ENCODE assay signal across 19 cellular contexts in genomic region chr2:23918837-23919489, GRCh38. TPM values are rescaled to one million over a fixed set of nuclear protein-coding genes. Genes with fewer than 3 reads are reported as not detected.
A peak's percentile ranks its signal among the peaks of the same experiment; 100 is the strongest.
DNase-seq lines count a peak whose midpoint lies in the region; ATAC-seq, FAIRE-seq and TF ChIP-seq lines count a peak whose summit lies in the region.
"Had no signal": no experiment of that assay in that cellular context is flagged by ENCODE, and none has a peak within 500 bp of the region (broad histone marks: within the 10 kb centered on the region; RNA-seq: fewer than 3 reads in every experiment).

No MANE protein-coding gene starts in this region.

- H3K27ac Mint-ChIP-seq in CD4-positive, alpha-beta T cell = peak overlapping the region; percentile 27
- H3K27ac Mint-ChIP-seq in T-helper 17 cell = peak overlapping the region; percentile 47
- H3K27ac Mint-ChIP-seq in immature natural killer cell = peak overlapping the region in 4 of 6 donors; percentile 10 to 62 (median 36)

- peak; percentile 50 for FAIRE-seq in GM12891 (lab: Jason Lieb, UNC)

- H3K4me3 Mint-ChIP-seq in CD4-positive, alpha-beta T cell = no peak overlapping the region
- H3K4me3 Mint-ChIP-seq in T-helper 17 cell = peak overlapping the region; percentile 61
- no peak overlapping the region for H3K4me3 Mint-ChIP-seq in immature natural killer cell
- H3K4me3 Mint-ChIP-seq: CD14-positive monocyte had no signal

- no peak for TF ChIP-seq POLR2A in GM12891 (IDR thresholded peaks at IDR 0.05; ENCODE audit: low read depth, low read length)

- no peak for DNase-seq in CD4-positive, alpha-beta T cell
- DNase-seq in GM12891 (ENCODE audit: insufficient read length, low spot score) = no peak
- no peak for DNase-seq in T-helper 17 cell
- no peak for DNase-seq in immature natural killer cell
- no peak for DNase-seq in activated CD8-positive, alpha-beta memory T cell treated with anti-CD3 and anti-CD28 coated beads for 24 hours
- no peak for DNase-seq in COLO668 (lab: John Stamatoyannopoulos, UW; ENCODE audit: unreplicated experiment)
- DNase-seq in left ventricle myocardium inferior = no peak
- DNase-seq: ACHN, AML-193, Calu3, NCI-H1092, NCI-H146, NCI-H2081, NCI-H510A, NCI-H774, SHP77 had no signal

- POLR2A ChIA-PET in CD4-positive, alpha-beta T cell (lab: Charles Lee) = interaction anchor here (2.5 kb wide), 1 partner anchor 8 kb away, joined by 11 read pairs; the partner anchor contains the start of gene ATAD2B

- no peaks in the 10 kb centered on the region for H3K27me3 Mint-ChIP-seq in CD4-positive, alpha-beta T cell
- H3K27me3 Mint-ChIP-seq in T-helper 17 cell (no peaks in the 10 kb centered on the region), immature natural killer cell (ENCODE audit: low read depth in 3 of 3) (peaks cover 0 to 2% (median 0%) of the 10 kb centered on the region in 3 donors)

- H3K36me3 ChIP-seq in left ventricle myocardium inferior = no peaks in the 10 kb centered on the region

- no peaks in the 10 kb centered on the region for H3K9me3 ChIP-seq in CD4-positive, alpha-beta T cell (ENCODE audit: control insufficient read depth, low read length)
- H3K9me3 ChIP-seq in T-helper 17 cell (ENCODE audit: control insufficient read depth, low read length, poor library complexity, severe bottlenecking) (no peaks in the 10 kb centered on the region), left ventricle myocardium inferior (replicated peaks) (no peaks in the 10 kb centered on the region)

- H3K27ac ChIP-seq in CD4-positive, alpha-beta T cell (ENCODE audit: low read depth, low read length) = no peak overlapping the region
- no peak overlapping the region for H3K27ac ChIP-seq in left ventricle myocardium inferior (replicated peaks)

- peaks cover 80% of the 10 kb centered on the region for H3K4me1 Mint-ChIP-seq in CD4-positive, alpha-beta T cell (ENCODE audit: low read depth)
- H3K4me1 Mint-ChIP-seq in T-helper 17 cell (peaks cover 41% of the 10 kb centered on the region), immature natural killer cell (peaks cover 55 to 77% of the 10 kb centered on the region in 2 donors)

- CTCF ChIA-PET in CD4-positive, alpha-beta T cell (lab: Charles Lee) = no interaction called here

- no peak for TF ChIP-seq CTCF in CD4-positive, alpha-beta T cell (IDR thresholded peaks at IDR 0.05)
- TF ChIP-seq CTCF in left ventricle myocardium inferior (IDR thresholded peaks at IDR 0.05; ENCODE audit: borderline replicate concordance) = no peak

- no peak overlapping the region for H3K4me3 ChIP-seq in left ventricle myocardium inferior

- intact Hi-C loops in CD4-positive, alpha-beta T cell (cut with DNase I, micrococcal nuclease) = no loop called here
- intact Hi-C loops in left ventricle myocardium inferior (cut with micrococcal nuclease) = no loop called here

- peaks cover 61% of the 10 kb centered on the region for H3K4me1 ChIP-seq in left ventricle myocardium inferior

- no peaks in the 10 kb centered on the region for H3K36me3 Mint-ChIP-seq in CD4-positive, alpha-beta T cell (ENCODE audit: low read depth)
- peaks cover 2% of the 10 kb centered on the region for H3K36me3 Mint-ChIP-seq in T-helper 17 cell (ENCODE audit: low read depth)
- H3K36me3 Mint-ChIP-seq in immature natural killer cell = no peaks in the 10 kb centered on the region

- ATAC-seq in CD4-positive, alpha-beta T cell (ENCODE audit: poor library complexity) = no peak
- no peak for ATAC-seq in T-helper 17 cell
- no peak for ATAC-seq in HG03460 (IDR thresholded peaks at IDR 0.05; ENCODE audit: unreplicated experiment)
- ATAC-seq: SK-N-SH treated with all-trans-retinoic acid at 6 μM for 48 hours had no signal

- no peaks in the 10 kb centered on the region for H3K9me3 Mint-ChIP-seq in CD4-positive, alpha-beta T cell
- H3K9me3 Mint-ChIP-seq in immature natural killer cell = no peaks in the 10 kb centered on the region
- H3K9me3 Mint-ChIP-seq: CD14-positive monocyte had no signal

- H3K27me3 ChIP-seq in CD4-positive, alpha-beta T cell (ENCODE audit: control insufficient read depth, insufficient read depth, low read length) = no peaks in the 10 kb centered on the region
- H3K27me3 ChIP-seq in left ventricle myocardium inferior (ENCODE audit: low read depth) = no peaks in the 10 kb centered on the region

TF ChIP-seq in GM12891, 5 proteins besides CTCF, POLR2A, EP300 and RAD21:
- TF ChIP-seq POLR2AphosphoS5 (IDR thresholded peaks at IDR 0.05; ENCODE audit: low read depth, low read length) = no peak
- TF ChIP-seq PAX5 (IDR thresholded peaks at IDR 0.05; ENCODE audit: insufficient read depth, low read length, severe bottlenecking) = no peak
- TF ChIP-seq SPI1 (IDR thresholded peaks at IDR 0.05; ENCODE audit: low read depth, low read length) = no peak
- no peak for TF ChIP-seq POU2F2 (IDR thresholded peaks at IDR 0.05; ENCODE audit: low read depth, low read length)
- no peak for TF ChIP-seq TAF1 (IDR thresholded peaks at IDR 0.05; ENCODE audit: low read depth, low read length)

RNA-seq across cellular contexts. Expression of gene ATAD2B, which starts 8.0 kb away (rescaled TPM):
- total RNA-seq in CD4-positive, alpha-beta T cell = 10 to 100 TPM; 30.7 to 35.4 TPM
- 4.9 TPM for polyA plus RNA-seq in GM12891 (2012; ENCODE audit: low read depth, missing spikeins)
- 10 to 100 TPM; 48.3 to 52.3 TPM for total RNA-seq in T-helper 17 cell
- 10 to 100 TPM in 1 of 3 donors, 1 to 10 TPM in 2; 6.0 to 17.5 (median 8.4) TPM for polyA plus RNA-seq in immature natural killer cell
- total RNA-seq in left ventricle myocardium inferior = 7.9 TPM

RNA-seq across cellular contexts. Expression of gene UBXN2A, which starts 21.3 kb away (rescaled TPM):
- 10 to 100 TPM; 12.9 to 16.7 TPM for total RNA-seq in CD4-positive, alpha-beta T cell
- 6.9 TPM for polyA plus RNA-seq in GM12891 (2012; ENCODE audit: low read depth, missing spikeins)
- total RNA-seq in T-helper 17 cell (10 to 100 TPM; 12.0 to 13.9 TPM), left ventricle myocardium inferior (18.5 TPM)
- 10 to 100 TPM; 11.3 to 16.2 (median 14.3) TPM for polyA plus RNA-seq in immature natural killer cell
